ENCODE assay signal across 8 cellular contexts in genomic region chr1:156838972-156839371, GRCh38. TPM values are rescaled to one million over a fixed set of nuclear protein-coding genes. Genes with fewer than 3 reads are reported as not detected.
DNase-seq lines count a peak whose midpoint lies in the region; ATAC-seq and TF ChIP-seq lines count a peak whose summit lies in the region.

No MANE protein-coding gene starts in this region.

- H3K4me3 Mint-ChIP-seq in activated T-helper 2 cell treated with anti-CD3 and anti-CD28 coated beads, Interferon-gamma antibody, Interleukin-2, Interleukin-4, amounts not matched to agents 10 μg/mL and 5 μg/mL and 100 μg/mL, durations not matched to agents 14 hours and 24 hours and 36 hours (ENCODE audit: low read depth): no peak overlapping the region

- H3K9me3 Mint-ChIP-seq in activated T-helper 2 cell treated with anti-CD3 and anti-CD28 coated beads, Interferon-gamma antibody, Interleukin-2, Interleukin-4, amounts not matched to agents 10 μg/mL and 5 μg/mL and 100 μg/mL, durations not matched to agents 14 hours and 24 hours and 36 hours: no peaks in the 10 kb centered on the region

- intact Hi-C loops in activated T-helper 2 cell treated with anti-CD3 and anti-CD28 coated beads, Interferon-gamma antibody, Interleukin-2, Interleukin-4, amounts not matched to agents 10 μg/mL and 5 μg/mL and 100 μg/mL, durations not matched to agents 14 hours and 24 hours and 36 hours (cut with micrococcal nuclease): loop anchor here (2.0 to 5.0 kb wide), 3 partner anchors 22 to 52 kb away; partner anchors contain the start of gene NTRK1
- intact Hi-C loops in heart left ventricle (cut with DNase I): loop anchor here (1.0 to 10.0 kb wide), 8 partner anchors 20 to 88 kb away; partner anchors contain the start of genes INSRR (in 3 of the 10), LRRC71 (in 1 of the 10) and NTRK1 (in 1 of the 10)

- DNase-seq in DMS79 treated with DMSO at 0.1 percent for 48 hours (lab: John Stamatoyannopoulos, UW): peak; percentile 4
- DNase-seq in DMS79 (lab: John Stamatoyannopoulos, UW): no peak
- peak; percentile 23 for DNase-seq in NCI-H2107 treated with DMSO at 0.1 percent for 48 hours (lab: John Stamatoyannopoulos, UW; ENCODE audit: unreplicated experiment)
- DNase-seq in activated T-helper 2 cell treated with anti-CD3 and anti-CD28 coated beads, Interferon-gamma antibody, Interleukin-2, Interleukin-4, amounts not matched to agents 10 μg/mL and 5 μg/mL and 100 μg/mL, durations not matched to agents 14 hours and 24 hours and 36 hours (ENCODE audit: low spot score): peak; percentile 36
- no peak for DNase-seq in heart left ventricle
- peak; percentile 56 for DNase-seq in stimulated activated CD4-positive, alpha-beta T cell treated with anti-CD3 and anti-CD28 coated beads, Interleukin-15, amount 100 ng/mL, for 24 hours
- no peak for DNase-seq in 8988T

- H3K27ac ChIP-seq in heart left ventricle: no peak overlapping the region

- ATAC-seq in heart left ventricle (peak in 3 of 4 donors; percentile 26 to 48 (median 45)), GM19351 (IDR thresholded peaks at IDR 0.05; ENCODE audit: unreplicated experiment) (no peak)

- H3K4me1 Mint-ChIP-seq in activated T-helper 2 cell treated with anti-CD3 and anti-CD28 coated beads, Interferon-gamma antibody, Interleukin-2, Interleukin-4, amounts not matched to agents 10 μg/mL and 5 μg/mL and 100 μg/mL, durations not matched to agents 14 hours and 24 hours and 36 hours (ENCODE audit: low read depth): peaks cover 46% of the 10 kb centered on the region

- peaks cover 0 to 50% (median 10%) of the 10 kb centered on the region in 9 donors for H3K27me3 ChIP-seq in heart left ventricle

- no peak overlapping the region for H3K4me3 ChIP-seq in heart left ventricle

- no peaks in the 10 kb centered on the region for H3K9me3 ChIP-seq in heart left ventricle

- TF ChIP-seq CTCF in heart left ventricle (IDR thresholded peaks at IDR 0.05): peak; percentile 77 to 90 (median 82)

- peaks cover 23% of the 10 kb centered on the region for H3K27me3 Mint-ChIP-seq in activated T-helper 2 cell treated with anti-CD3 and anti-CD28 coated beads, Interferon-gamma antibody, Interleukin-2, Interleukin-4, amounts not matched to agents 10 μg/mL and 5 μg/mL and 100 μg/mL, durations not matched to agents 14 hours and 24 hours and 36 hours (ENCODE audit: low read depth)

- H3K27ac Mint-ChIP-seq in activated T-helper 2 cell treated with anti-CD3 and anti-CD28 coated beads, Interferon-gamma antibody, Interleukin-2, Interleukin-4, amounts not matched to agents 10 μg/mL and 5 μg/mL and 100 μg/mL, durations not matched to agents 14 hours and 24 hours and 36 hours: peak overlapping the region; percentile 69

- 15 to 47% (median 33%) methylated on average over 4 to 7 of the region's 7 CpGs for WGBS in heart left ventricle, 4 donors

- no peaks in the 10 kb centered on the region for H3K36me3 Mint-ChIP-seq in activated T-helper 2 cell treated with anti-CD3 and anti-CD28 coated beads, Interferon-gamma antibody, Interleukin-2, Interleukin-4, amounts not matched to agents 10 μg/mL and 5 μg/mL and 100 μg/mL, durations not matched to agents 14 hours and 24 hours and 36 hours (ENCODE audit: low read depth)

- H3K4me1 ChIP-seq in heart left ventricle: no peaks in the 10 kb centered on the region

- H3K36me3 ChIP-seq in heart left ventricle: no peaks in the 10 kb centered on the region

- TF ChIP-seq POLR2A in heart left ventricle (IDR thresholded peaks at IDR 0.05): no peak

RNA-seq across cellular contexts. Expression of gene INSRR, which starts 19.9 kb away (rescaled TPM):
- 1.1 and 1.4 TPM in 2 replicates for total RNA-seq in activated T-helper 2 cell treated with anti-CD3 and anti-CD28 coated beads, Interferon-gamma antibody, Interleukin-2, Interleukin-4, amounts not matched to agents 10 μg/mL and 5 μg/mL and 100 μg/mL, durations not matched to agents 14 hours and 24 hours and 36 hours
- under 1 TPM in 7 of 9 donors, not detected in 2; 0.07 to 0.35 (median 0.11) TPM for total RNA-seq in heart left ventricle
- under 1 TPM in 1 of 2 donors, not detected in 1; 0.42 TPM for polyA plus RNA-seq in heart left ventricle

RNA-seq across cellular contexts. Expression of gene NTRK1, which starts 21.7 kb away (rescaled TPM):
- 252 and 253 TPM in 2 replicates for total RNA-seq in activated T-helper 2 cell treated with anti-CD3 and anti-CD28 coated beads, Interferon-gamma antibody, Interleukin-2, Interleukin-4, amounts not matched to agents 10 μg/mL and 5 μg/mL and 100 μg/mL, durations not matched to agents 14 hours and 24 hours and 36 hours
- total RNA-seq in heart left ventricle: 1 to 10 TPM in 5 of 9 donors, under 1 TPM in 4; 0.22 to 1.6 (median 1.1) TPM
- 1 to 10 TPM in 1 of 2 donors, under 1 TPM in 1; 0.30 to 1.4 TPM for polyA plus RNA-seq in heart left ventricle

RNA-seq across cellular contexts. Expression of gene SH2D2A, which starts 22.3 kb away (rescaled TPM):
- total RNA-seq in activated T-helper 2 cell treated with anti-CD3 and anti-CD28 coated beads, Interferon-gamma antibody, Interleukin-2, Interleukin-4, amounts not matched to agents 10 μg/mL and 5 μg/mL and 100 μg/mL, durations not matched to agents 14 hours and 24 hours and 36 hours: 453 and 474 TPM in 2 replicates
- total RNA-seq in heart left ventricle: 1 to 10 TPM in 6 of 9 donors, under 1 TPM in 3; 0.52 to 8.2 (median 1.9) TPM
- polyA plus RNA-seq in heart left ventricle: 1 to 10 TPM in 1 of 2 donors, under 1 TPM in 1; 0.95 to 1.1 TPM

RNA-seq across cellular contexts. Expression of gene PEAR1, which starts 54.5 kb away (rescaled TPM):
- total RNA-seq in activated T-helper 2 cell treated with anti-CD3 and anti-CD28 coated beads, Interferon-gamma antibody, Interleukin-2, Interleukin-4, amounts not matched to agents 10 μg/mL and 5 μg/mL and 100 μg/mL, durations not matched to agents 14 hours and 24 hours and 36 hours: 0.55 and 0.80 TPM in 2 replicates
- total RNA-seq in heart left ventricle: 10 to 100 TPM in 2 of 9 donors, 1 to 10 TPM in 7; 4.1 to 14.7 (median 7.5) TPM
- 1 to 10 TPM; 7.1 TPM for polyA plus RNA-seq in heart left ventricle

Comparison
In these comparisons a context has a peak if more than half of its experiments do, and no peak if none do; other contexts are left out.
1. DNase-seq: peak in DMS79 treated with DMSO at 0.1 percent for 48 hours (single experiment), NCI-H2107 treated with DMSO at 0.1 percent for 48 hours (single experiment), activated T-helper 2 cell treated with anti-CD3 and anti-CD28 coated beads, Interferon-gamma antibody, Interleukin-2, Interleukin-4, amounts not matched to agents 10 μg/mL and 5 μg/mL and 100 μg/mL, durations not matched to agents 14 hours and 24 hours and 36 hours (single experiment) and stimulated activated CD4-positive, alpha-beta T cell treated with anti-CD3 and anti-CD28 coated beads, Interleukin-15, amount 100 ng/mL, for 24 hours (single experiment); none in DMS79 (single experiment), heart left ventricle (0 of 5) and 8988T (single experiment).
2. RNA of gene NTRK1, which starts 21.7 kb away (total RNA-seq): 252 to 253 TPM in activated T-helper 2 cell treated with anti-CD3 and anti-CD28 coated beads, Interferon-gamma antibody, Interleukin-2, Interleukin-4, amounts not matched to agents 10 μg/mL and 5 μg/mL and 100 μg/mL, durations not matched to agents 14 hours and 24 hours and 36 hours; 0.22 to 1.6 TPM in heart left ventricle; every median in the first group is over 10 times any median in the second.
3. RNA of gene SH2D2A, which starts 22.3 kb away (total RNA-seq): 453 to 474 TPM in activated T-helper 2 cell treated with anti-CD3 and anti-CD28 coated beads, Interferon-gamma antibody, Interleukin-2, Interleukin-4, amounts not matched to agents 10 μg/mL and 5 μg/mL and 100 μg/mL, durations not matched to agents 14 hours and 24 hours and 36 hours; 0.52 to 8.2 TPM in heart left ventricle; every median in the first group is over 10 times any median in the second.